12 cellular contexts compared by ENCODE assay signal in the genomic region with DNA sequence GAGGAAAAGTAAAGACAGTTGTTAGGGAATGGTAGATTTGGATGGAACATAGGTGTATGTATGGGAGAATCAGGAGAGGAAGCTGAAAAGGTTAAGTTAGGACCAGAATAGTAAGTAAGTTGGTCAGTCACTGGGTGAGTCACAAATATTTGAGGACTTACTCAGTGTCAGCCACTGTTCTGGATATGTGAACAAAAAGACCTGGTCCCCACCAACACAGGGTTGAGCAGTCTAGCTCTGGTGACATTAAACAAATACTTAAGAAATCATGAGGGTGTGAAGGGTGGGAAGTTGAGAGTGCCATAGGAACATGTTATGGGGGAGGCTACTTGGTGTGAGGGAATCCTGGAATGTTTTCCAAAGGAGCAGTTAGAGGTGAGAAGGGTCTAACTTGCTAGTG.
A peak's percentile ranks its signal among the peaks of the same experiment; 100 is the strongest.
DNase-seq lines count a peak whose midpoint lies in the region; ATAC-seq, FAIRE-seq and TF ChIP-seq lines count a peak whose summit lies in the region.
"Had no signal": no experiment of that assay in that cellular context is flagged by ENCODE, and none has a peak within 500 bp of the region (broad histone marks: within the 10 kb centered on the region; RNA-seq: fewer than 3 reads in every experiment).

No MANE protein-coding gene starts in this region.

- no peaks in the 10 kb centered on the region for H4K20me1 ChIP-seq in OCI-LY3 (ENCODE audit: insufficient read depth, low read length)

- no peak overlapping the region for H3K27ac Mint-ChIP-seq in stimulated activated effector memory CD8-positive, alpha-beta T cell treated with anti-CD3 and anti-CD28 coated beads, Interleukin-12 subunit alpha, Interleukin-12 subunit beta, amount 100 ng/mL, for 72 hours
- H3K27ac Mint-ChIP-seq: neural progenitor cell had no signal

- H3K9me3 Mint-ChIP-seq in stimulated activated effector memory CD8-positive, alpha-beta T cell treated with anti-CD3 and anti-CD28 coated beads, Interleukin-12 subunit alpha, Interleukin-12 subunit beta, amount 100 ng/mL, for 72 hours = no peaks in the 10 kb centered on the region
- H3K9me3 Mint-ChIP-seq: neural progenitor cell had no signal

- peak; percentile 87 for FAIRE-seq in GM12891 (lab: Jason Lieb, UNC)

- TF ChIP-seq POLR2A in GM12891 (IDR thresholded peaks at IDR 0.05; ENCODE audit: low read depth, low read length) = no peak

- H3K27me3 ChIP-seq in OCI-LY3 (ENCODE audit: low read depth, low read length) = no peaks in the 10 kb centered on the region
- H3K27me3 ChIP-seq: cardiac muscle cell, neural progenitor cell had no signal

- H3K4me2 ChIP-seq in OCI-LY3 (ENCODE audit: low read length) = peak overlapping the region; percentile 53
- H3K4me2 ChIP-seq: neural progenitor cell had no signal

- peak overlapping the region; percentile 23; the same call in 1 of the 2 replicates for H3K9ac ChIP-seq in OCI-LY3 (ENCODE audit: low read length)
- H3K9ac ChIP-seq: neural progenitor cell had no signal

- no peaks in the 10 kb centered on the region for H3K9me3 ChIP-seq in OCI-LY3 (ENCODE audit: insufficient read depth, low read length)

- DNase-seq in GM12891 (ENCODE audit: insufficient read length, low spot score) = no peak
- DNase-seq in stimulated activated effector memory CD8-positive, alpha-beta T cell treated with anti-CD3 and anti-CD28 coated beads, Interleukin-12 subunit alpha, Interleukin-12 subunit beta, amount 100 ng/mL, for 72 hours (ENCODE audit: low spot score in 2 of 2) = no peak
- no peak for DNase-seq in NOMO-1 (lab: John Stamatoyannopoulos, UW; ENCODE audit: unreplicated experiment in 2 of 2)
- no peak for DNase-seq in DMS114 treated with DMSO at 0.1 percent for 48 hours (lab: John Stamatoyannopoulos, UW; ENCODE audit: unreplicated experiment)
- DNase-seq: NCI-H146, SHP77 had no signal

- no peak overlapping the region for H3K4me3 ChIP-seq in OCI-LY3 (ENCODE audit: low read length)
- H3K4me3 ChIP-seq: cardiac muscle cell, neural progenitor cell had no signal

- H3K36me3 Mint-ChIP-seq in stimulated activated effector memory CD8-positive, alpha-beta T cell treated with anti-CD3 and anti-CD28 coated beads, Interleukin-12 subunit alpha, Interleukin-12 subunit beta, amount 100 ng/mL, for 72 hours = no peaks in the 10 kb centered on the region
- H3K36me3 Mint-ChIP-seq: neural progenitor cell had no signal

- peak overlapping the region; percentile 48; the same call in 1 of the 2 replicates for H2AFZ ChIP-seq in OCI-LY3 (ENCODE audit: low read depth, low read length)
- H2AFZ ChIP-seq: neural progenitor cell had no signal

- no peak overlapping the region for H3K4me3 Mint-ChIP-seq in stimulated activated effector memory CD8-positive, alpha-beta T cell treated with anti-CD3 and anti-CD28 coated beads, Interleukin-12 subunit alpha, Interleukin-12 subunit beta, amount 100 ng/mL, for 72 hours
- H3K4me3 Mint-ChIP-seq: neural progenitor cell had no signal

- ATAC-seq in esophagus mucosa (peak; percentile 73), HG03280 (IDR thresholded peaks at IDR 0.05; ENCODE audit: unreplicated experiment) (no peak), HG03045 (IDR thresholded peaks at IDR 0.05; ENCODE audit: unreplicated experiment) (no peak)
- ATAC-seq in stimulated activated effector memory CD8-positive, alpha-beta T cell treated with anti-CD3 and anti-CD28 coated beads, Interleukin-12 subunit alpha, Interleukin-12 subunit beta, amount 100 ng/mL, for 72 hours = peak; percentile 83

- no peak for TF ChIP-seq CTCF in OCI-LY3 (IDR thresholded peaks at IDR 0.05; ENCODE audit: low read depth, low read length)

- H3K27ac ChIP-seq in OCI-LY3 (ENCODE audit: low read length) = peak overlapping the region; percentile 49
- H3K27ac ChIP-seq: cardiac muscle cell, neural progenitor cell had no signal

- peaks cover 36% of the 10 kb centered on the region for H3K4me1 Mint-ChIP-seq in stimulated activated effector memory CD8-positive, alpha-beta T cell treated with anti-CD3 and anti-CD28 coated beads, Interleukin-12 subunit alpha, Interleukin-12 subunit beta, amount 100 ng/mL, for 72 hours
- H3K4me1 Mint-ChIP-seq: neural progenitor cell had no signal

- no peaks in the 10 kb centered on the region for H3K36me3 ChIP-seq in OCI-LY3 (replicated peaks; ENCODE audit: low read depth, low read length)
- H3K36me3 ChIP-seq: cardiac muscle cell, neural progenitor cell had no signal

- peaks cover 87% of the 10 kb centered on the region for H3K4me1 ChIP-seq in OCI-LY3 (ENCODE audit: low read length)
- H3K4me1 ChIP-seq: neural progenitor cell had no signal

- no peaks in the 10 kb centered on the region for H3K79me2 ChIP-seq in OCI-LY3 (ENCODE audit: low read length)

TF ChIP-seq in GM12891, 5 proteins besides CTCF, POLR2A, EP300 and RAD21:
- TF ChIP-seq SPI1 (IDR thresholded peaks at IDR 0.05; ENCODE audit: low read depth, low read length) (peak; percentile 35; the same call in 1 of the 2 replicates), POLR2AphosphoS5 (IDR thresholded peaks at IDR 0.05; ENCODE audit: low read depth, low read length) (no peak)
TF ChIP-seq in GM12891: peak in this region for 1.

Comparison
In these comparisons a context has a peak if more than half of its experiments do, and no peak if none do; other contexts are left out.
1. ATAC-seq: peak in esophagus mucosa (single experiment) and stimulated activated effector memory CD8-positive, alpha-beta T cell treated with anti-CD3 and anti-CD28 coated beads, Interleukin-12 subunit alpha, Interleukin-12 subunit beta, amount 100 ng/mL, for 72 hours (single experiment); none in HG03280 (single experiment) and HG03045 (single experiment).